Comparison of ENCODE assay signal across 23 cellular contexts in the genomic region with DNA sequence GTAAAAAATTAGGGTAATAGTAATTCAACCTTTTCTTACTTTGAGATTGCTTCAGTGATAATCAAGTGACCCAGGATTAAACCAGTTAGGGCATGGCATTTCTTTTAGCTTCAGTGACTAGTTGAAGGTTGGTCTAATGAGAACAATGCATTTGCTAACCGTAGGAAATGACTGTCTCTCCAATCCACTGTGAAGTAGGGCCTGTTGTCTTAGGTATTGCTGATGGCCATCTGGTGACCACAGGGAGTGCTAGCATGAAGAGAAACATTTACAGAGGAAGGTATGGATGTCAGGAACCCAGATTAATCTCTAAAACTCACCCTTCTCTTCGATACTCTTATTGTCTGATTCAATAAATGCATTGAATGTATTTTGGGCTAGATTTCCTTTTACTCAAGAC.
"Had no signal": no experiment of that assay in that cellular context is flagged by ENCODE, and none has a peak within 500 bp of the region (broad histone marks: within the 10 kb centered on the region; RNA-seq: fewer than 3 reads in every experiment).

No MANE protein-coding gene starts in this region.

- H3K27ac ChIP-seq: left lung, lower lobe of right lung, ovary, right atrium auricular region, right lobe of liver, suprapubic skin, thoracic aorta, tibial artery, upper lobe of right lung had no signal

- DNase-seq: hippocampal formation; immature natural killer cell; kidney; left colon; left lung; lower lobe of right lung; mammary epithelial cell; midbrain; mucosa of descending colon; naive thymus-derived CD4-positive, alpha-beta T cell; ovary; right lobe of liver; stimulated activated CD4-positive, alpha-beta T cell treated with anti-CD3 and anti-CD28 coated beads, Interleukin-4, amount 100 ng/mL, for 24 hours; stimulated activated naive CD4-positive, alpha-beta T cell; tibial artery; trophoblast cell; upper lobe of right lung had no signal

- H3K4me1 ChIP-seq: left lung, lower lobe of right lung, right atrium auricular region, right lobe of liver, suprapubic skin, tibial artery, upper lobe of right lung had no signal

- ATAC-seq: left colon; left lung; lower lobe of right lung; mucosa of descending colon; naive thymus-derived CD4-positive, alpha-beta T cell; natural killer cell treated with Interleukin-12 subunit alpha and Interleukin-12 subunit beta and Interleukin-15 and Interleukin-18, amount 100 ng/mL, for 72 hours; right lobe of liver; stimulated activated effector memory CD8-positive, alpha-beta T cell treated with anti-CD3 and anti-CD28 coated beads, Interleukin-12 subunit alpha, Interleukin-12 subunit beta, amount 100 ng/mL, for 72 hours; upper lobe of right lung had no signal

- H3K27me3 ChIP-seq: left lung, ovary, right atrium auricular region, right lobe of liver, suprapubic skin, tibial artery, upper lobe of right lung had no signal

- H3K36me3 ChIP-seq: left lung, lower lobe of right lung, ovary, right atrium auricular region, right lobe of liver, suprapubic skin, thoracic aorta, tibial artery, upper lobe of right lung had no signal

- H3K9me3 ChIP-seq: lower lobe of right lung, mucosa of descending colon, ovary, right atrium auricular region, right lobe of liver, thoracic aorta, tibial artery, upper lobe of right lung had no signal

- H3K4me3 ChIP-seq: left lung, lower lobe of right lung, mucosa of descending colon, ovary, right atrium auricular region, right lobe of liver, smooth muscle cell, suprapubic skin, thoracic aorta, tibial artery, upper lobe of right lung had no signal
